ENCODE assay signal across 1 cellular context in the genomic region with DNA sequence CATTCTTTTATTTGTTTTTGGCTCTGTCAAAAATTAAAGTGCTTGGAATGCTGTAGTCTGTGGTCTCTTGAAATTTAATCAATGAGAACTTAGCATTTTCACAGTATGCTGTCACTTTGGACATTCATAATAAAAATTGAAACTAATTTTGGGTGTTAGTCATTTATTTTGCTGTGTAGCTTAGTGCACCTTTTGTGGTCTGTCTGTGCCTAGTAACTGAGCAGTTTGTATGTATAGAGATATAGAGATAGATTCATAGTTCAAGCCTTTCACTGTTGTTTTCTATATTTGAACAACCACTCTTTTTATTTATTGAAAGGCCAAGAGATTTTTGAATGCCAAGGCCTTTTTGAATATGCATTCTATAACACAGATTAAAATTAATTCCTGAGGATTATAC.
TF ChIP-seq lines count a peak whose summit lies in the region.

No MANE protein-coding gene starts in this region.

TF ChIP-seq in GM23338, 12 proteins besides CTCF, POLR2A, EP300 and RAD21 (continued from another document):
- TF ChIP-seq, protein P1, sequence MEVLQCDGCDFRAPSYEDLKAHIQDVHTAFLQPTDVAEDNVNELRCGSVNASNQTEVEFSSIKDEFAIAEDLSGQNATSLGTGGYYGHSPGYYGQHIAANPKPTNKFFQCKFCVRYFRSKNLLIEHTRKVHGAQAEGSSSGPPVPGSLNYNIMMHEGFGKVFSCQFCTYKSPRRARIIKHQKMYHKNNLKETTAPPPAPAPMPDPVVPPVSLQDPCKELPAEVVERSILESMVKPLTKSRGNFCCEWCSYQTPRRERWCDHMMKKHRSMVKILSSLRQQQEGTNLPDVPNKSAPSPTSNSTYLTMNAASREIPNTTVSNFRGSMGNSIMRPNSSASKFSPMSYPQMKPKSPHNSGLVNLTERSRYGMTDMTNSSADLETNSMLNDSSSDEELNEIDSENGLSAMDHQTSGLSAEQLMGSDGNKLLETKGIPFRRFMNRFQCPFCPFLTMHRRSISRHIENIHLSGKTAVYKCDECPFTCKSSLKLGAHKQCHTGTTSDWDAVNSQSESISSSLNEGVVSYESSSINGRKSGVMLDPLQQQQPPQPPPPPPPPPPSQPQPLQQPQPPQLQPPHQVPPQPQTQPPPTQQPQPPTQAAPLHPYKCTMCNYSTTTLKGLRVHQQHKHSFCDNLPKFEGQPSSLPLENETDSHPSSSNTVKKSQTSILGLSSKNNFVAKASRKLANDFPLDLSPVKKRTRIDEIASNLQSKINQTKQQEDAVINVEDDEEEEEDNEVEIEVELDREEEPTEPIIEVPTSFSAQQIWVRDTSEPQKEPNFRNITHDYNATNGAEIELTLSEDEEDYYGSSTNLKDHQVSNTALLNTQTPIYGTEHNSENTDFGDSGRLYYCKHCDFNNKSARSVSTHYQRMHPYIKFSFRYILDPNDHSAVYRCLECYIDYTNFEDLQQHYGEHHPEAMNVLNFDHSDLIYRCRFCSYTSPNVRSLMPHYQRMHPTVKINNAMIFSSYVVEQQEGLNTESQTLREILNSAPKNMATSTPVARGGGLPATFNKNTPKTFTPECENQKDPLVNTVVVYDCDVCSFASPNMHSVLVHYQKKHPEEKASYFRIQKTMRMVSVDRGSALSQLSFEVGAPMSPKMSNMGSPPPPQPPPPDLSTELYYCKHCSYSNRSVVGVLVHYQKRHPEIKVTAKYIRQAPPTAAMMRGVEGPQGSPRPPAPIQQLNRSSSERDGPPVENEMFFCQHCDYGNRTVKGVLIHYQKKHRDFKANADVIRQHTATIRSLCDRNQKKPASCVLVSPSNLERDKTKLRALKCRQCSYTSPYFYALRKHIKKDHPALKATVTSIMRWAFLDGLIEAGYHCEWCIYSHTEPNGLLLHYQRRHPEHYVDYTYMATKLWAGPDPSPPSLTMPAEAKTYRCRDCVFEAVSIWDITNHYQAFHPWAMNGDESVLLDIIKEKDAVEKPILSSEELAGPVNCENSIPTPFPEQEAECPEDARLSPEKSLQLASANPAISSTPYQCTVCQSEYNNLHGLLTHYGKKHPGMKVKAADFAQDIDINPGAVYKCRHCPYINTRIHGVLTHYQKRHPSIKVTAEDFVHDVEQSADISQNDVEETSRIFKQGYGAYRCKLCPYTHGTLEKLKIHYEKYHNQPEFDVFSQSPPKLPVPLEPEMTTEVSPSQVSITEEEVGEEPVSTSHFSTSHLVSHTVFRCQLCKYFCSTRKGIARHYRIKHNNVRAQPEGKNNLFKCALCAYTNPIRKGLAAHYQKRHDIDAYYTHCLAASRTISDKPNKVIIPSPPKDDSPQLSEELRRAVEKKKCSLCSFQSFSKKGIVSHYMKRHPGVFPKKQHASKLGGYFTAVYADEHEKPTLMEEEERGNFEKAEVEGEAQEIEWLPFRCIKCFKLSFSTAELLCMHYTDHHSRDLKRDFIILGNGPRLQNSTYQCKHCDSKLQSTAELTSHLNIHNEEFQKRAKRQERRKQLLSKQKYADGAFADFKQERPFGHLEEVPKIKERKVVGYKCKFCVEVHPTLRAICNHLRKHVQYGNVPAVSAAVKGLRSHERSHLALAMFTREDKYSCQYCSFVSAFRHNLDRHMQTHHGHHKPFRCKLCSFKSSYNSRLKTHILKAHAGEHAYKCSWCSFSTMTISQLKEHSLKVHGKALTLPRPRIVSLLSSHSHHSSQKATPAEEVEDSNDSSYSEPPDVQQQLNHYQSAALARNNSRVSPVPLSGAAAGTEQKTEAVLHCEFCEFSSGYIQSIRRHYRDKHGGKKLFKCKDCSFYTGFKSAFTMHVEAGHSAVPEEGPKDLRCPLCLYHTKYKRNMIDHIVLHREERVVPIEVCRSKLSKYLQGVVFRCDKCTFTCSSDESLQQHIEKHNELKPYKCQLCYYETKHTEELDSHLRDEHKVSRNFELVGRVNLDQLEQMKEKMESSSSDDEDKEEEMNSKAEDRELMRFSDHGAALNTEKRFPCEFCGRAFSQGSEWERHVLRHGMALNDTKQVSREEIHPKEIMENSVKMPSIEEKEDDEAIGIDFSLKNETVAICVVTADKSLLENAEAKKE (CRISPR knock-in tag; IDR thresholded peaks at IDR 0.05) = no peak
- no peak for TF ChIP-seq ZNF114 (CRISPR knock-in tag; IDR thresholded peaks at IDR 0.05)
- no peak for TF ChIP-seq EZH2phosphoT487 (IDR thresholded peaks at IDR 0.05; ENCODE audit: unreplicated experiment)
- no peak for TF ChIP-seq STAT1 (IDR thresholded peaks at IDR 0.05; ENCODE audit: unreplicated experiment)
- no peak for TF ChIP-seq NANOG (IDR thresholded peaks at IDR 0.05; ENCODE audit: borderline replicate concordance)
TF ChIP-seq in GM23338: peak in this region for 0.
